In genomic region chr18:45887585-45887984, GRCh38 we compare ENCODE assay signal across 4 cellular contexts.
"Had no signal": no experiment of that assay in that cellular context is flagged by ENCODE, and none has a peak within 500 bp of the region (broad histone marks: within the 10 kb centered on the region; RNA-seq: fewer than 3 reads in every experiment).

No MANE protein-coding gene starts in this region.

- DNase-seq: H9, HCEC 1CT had no signal

- H3K4me3 Mint-ChIP-seq: GM23338, H9, IgD-negative memory B cell had no signal

- H2AFZ ChIP-seq: GM23338 had no signal

- H3K27me3 Mint-ChIP-seq: IgD-negative memory B cell had no signal

- H3K4me2 ChIP-seq: GM23338 had no signal

- H3K4me1 Mint-ChIP-seq: GM23338, H9, IgD-negative memory B cell had no signal

- H3K9me3 Mint-ChIP-seq: GM23338, H9, IgD-negative memory B cell had no signal

- H3K4me3 ChIP-seq: GM23338 had no signal

- H3K27ac Mint-ChIP-seq: GM23338, H9, IgD-negative memory B cell had no signal

- ATAC-seq: GM23338 had no signal
